ENCODE assay signal across 17 cellular contexts in genomic region chr11:3964056-3964455, GRCh38.
"Had no signal": no experiment of that assay in that cellular context is flagged by ENCODE, and none has a peak within 500 bp of the region (broad histone marks: within the 10 kb centered on the region; RNA-seq: fewer than 3 reads in every experiment).

No MANE protein-coding gene starts in this region.

- H3K9me3 ChIP-seq: breast epithelium, tibial nerve, vagina had no signal

- H3K36me3 ChIP-seq: breast epithelium, neural progenitor cell, tibial nerve had no signal

- H2AFZ ChIP-seq: neural progenitor cell had no signal

- H3K4me3 ChIP-seq: breast epithelium, dorsolateral prefrontal cortex, neural progenitor cell, tibial nerve, vagina had no signal

- H3K27me3 ChIP-seq: breast epithelium, dorsolateral prefrontal cortex, neural progenitor cell, tibial nerve, vagina had no signal

- ATAC-seq: activated T-helper 17 cell treated with anti-CD3 and anti-CD28 coated beads, Interleukin-2, amount 50 U/mL, for 72 hours; stimulated activated memory B cell treated with anti-CD40 and anti-IgM and Interleukin-4, amounts not matched to agents 10 μg/mL and 1 μg/mL and 100 μg/mL, for 72 hours had no signal

- H3K9me3 Mint-ChIP-seq: activated T-helper 17 cell treated with anti-CD3 and anti-CD28 coated beads, Interleukin-2, amount 50 U/mL, for 72 hours; neural progenitor cell; stimulated activated memory B cell treated with anti-CD40 and anti-IgM and Interleukin-4, amounts not matched to agents 10 μg/mL and 1 μg/mL and 100 μg/mL, for 72 hours had no signal

- H3K27ac ChIP-seq: breast epithelium, dorsolateral prefrontal cortex, neural progenitor cell, tibial nerve, vagina had no signal

- H3K27ac Mint-ChIP-seq: activated T-helper 17 cell treated with anti-CD3 and anti-CD28 coated beads, Interleukin-2, amount 50 U/mL, for 72 hours; neural progenitor cell; stimulated activated memory B cell treated with anti-CD40 and anti-IgM and Interleukin-4, amounts not matched to agents 10 μg/mL and 1 μg/mL and 100 μg/mL, for 72 hours had no signal

- H3K4me3 Mint-ChIP-seq: activated T-helper 17 cell treated with anti-CD3 and anti-CD28 coated beads, Interleukin-2, amount 50 U/mL, for 72 hours; neural progenitor cell; stimulated activated memory B cell treated with anti-CD40 and anti-IgM and Interleukin-4, amounts not matched to agents 10 μg/mL and 1 μg/mL and 100 μg/mL, for 72 hours had no signal

- H3K9ac ChIP-seq: neural progenitor cell had no signal

- H3K36me3 Mint-ChIP-seq: neural progenitor cell had no signal

- DNase-seq: activated CD4-positive, alpha-beta T cell treated with anti-CD3 and anti-CD28 coated beads, Interleukin-2, amount 50 U/mL, for 1 hour; activated CD4-positive, CD25-positive, alpha-beta regulatory T cell; activated CD8-positive, alpha-beta memory T cell treated with anti-CD3 and anti-CD28 coated beads for 24 hours; activated naive CD4-positive, alpha-beta T cell treated with Interleukin-2 at 50 U/mL for 16 hours; aorta; dorsolateral prefrontal cortex; erythroblast; glutamatergic neuron; hypothalamus; kidney glomerular epithelial cell; stimulated activated CD4-positive, alpha-beta T cell treated with anti-CD3 and anti-CD28 coated beads, Interleukin-2, amount 100 ng/mL, for 48 hours had no signal

- H3K27me3 Mint-ChIP-seq: activated T-helper 17 cell treated with anti-CD3 and anti-CD28 coated beads, Interleukin-2, amount 50 U/mL, for 72 hours; stimulated activated memory B cell treated with anti-CD40 and anti-IgM and Interleukin-4, amounts not matched to agents 10 μg/mL and 1 μg/mL and 100 μg/mL, for 72 hours had no signal

- H3K4me2 ChIP-seq: neural progenitor cell had no signal
